In genomic region chr16:29169295-29169994, GRCh38 we compare ENCODE assay signal across 7 cellular contexts.
A peak's percentile ranks its signal among the peaks of the same experiment; 100 is the strongest.
DNase-seq lines count a peak whose midpoint lies in the region; ATAC-seq and TF ChIP-seq lines count a peak whose summit lies in the region.
"Not testable (repeated sequence)": the region's sequence is repeated elsewhere in the genome, so short reads cannot be mapped to it uniquely, and the experiment has no call there.

No MANE protein-coding gene starts in this region.

- peak overlapping the region in 3 of 5 donors; percentile 7 to 70 (median 24) for H3K27ac ChIP-seq in adrenal gland
- H3K27ac ChIP-seq in mesodermal cell (ENCODE audit: low read depth, low read length, severe bottlenecking): peak overlapping the region; percentile 41
- not testable (repeated sequence) for H3K27ac ChIP-seq in gastrocnemius medialis

- H3K9me3 ChIP-seq in adrenal gland (replicated peaks in 1 of 3); mesodermal cell (ENCODE audit: control insufficient read depth, low read length); gastrocnemius medialis: not testable (repeated sequence)

- H3K4me3 ChIP-seq in adrenal gland; fibroblast of the aortic adventitia (ENCODE audit: low read depth, low read length); mesodermal cell (ENCODE audit: extremely low read depth, insufficient read depth, low read length, poor library complexity, severe bottlenecking); gastrocnemius medialis: not testable (repeated sequence)

- not testable (repeated sequence) for H3K36me3 ChIP-seq in adrenal gland (replicated peaks in 1 of 2); mesodermal cell (ENCODE audit: control insufficient read depth, insufficient read depth, low read length); gastrocnemius medialis

- DNase-seq in GM03348 (ENCODE audit: low spot score) (peak; percentile 22), NCI-H2171 treated with DMSO at 0.1 percent for 48 hours (lab: John Stamatoyannopoulos, UW) (peak; percentile 57), adrenal gland (peak in 2 of 7 donors; percentile 35 to 41), fibroblast of the aortic adventitia (ENCODE audit: low read depth) (peak; percentile 17), left ventricle myocardium superior (peak; percentile 56), gastrocnemius medialis (peak in 1 of 2 donors; percentile 45)

- not testable (repeated sequence) for TF ChIP-seq POLR2A in adrenal gland (IDR thresholded peaks at IDR 0.05); gastrocnemius medialis (IDR thresholded peaks at IDR 0.05)

- intact Hi-C loops in adrenal gland (cut with DNase I); left ventricle myocardium superior (cut with micrococcal nuclease); gastrocnemius medialis (cut with DNase I; ENCODE audit: low total_unique reads): not testable (repeated sequence)

- H3K4me1 ChIP-seq in adrenal gland (replicated peaks in 1 of 2); mesodermal cell (ENCODE audit: control insufficient read depth, insufficient read depth, low read length, poor library complexity, severe bottlenecking); gastrocnemius medialis: not testable (repeated sequence)

- in situ Hi-C loops in gastrocnemius medialis (cut with MboI; ENCODE audit: low sequenced_read_pairs in 4 of 4): not testable (repeated sequence)

- TF ChIP-seq CTCF in adrenal gland (IDR thresholded peaks at IDR 0.05); fibroblast of the aortic adventitia (IDR thresholded peaks at IDR 0.05; ENCODE audit: insufficient read depth, low read length); gastrocnemius medialis (IDR thresholded peaks at IDR 0.05 in 4 of 5, conservative IDR thresholded peaks at IDR 0.05 in 1 of 5): not testable (repeated sequence)

- peak; percentile 77 for ATAC-seq in left ventricle myocardium superior
- peak; percentile 49 to 56 for ATAC-seq in gastrocnemius medialis

- WGBS in adrenal gland, 4 donors: 49 to 75% (median 53%) methylated on average over 9 to 16 of the region's 16 CpGs
- WGBS in mesodermal cell (ENCODE audit: insufficient coverage in 2 of 2), 2 experiments: 88 to 92% methylated on average over 7 to 10 of the region's 16 CpGs

- not testable (repeated sequence) for H3K27me3 ChIP-seq in adrenal gland, gastrocnemius medialis
